10 cellular contexts compared by ENCODE assay signal in the genomic region with DNA sequence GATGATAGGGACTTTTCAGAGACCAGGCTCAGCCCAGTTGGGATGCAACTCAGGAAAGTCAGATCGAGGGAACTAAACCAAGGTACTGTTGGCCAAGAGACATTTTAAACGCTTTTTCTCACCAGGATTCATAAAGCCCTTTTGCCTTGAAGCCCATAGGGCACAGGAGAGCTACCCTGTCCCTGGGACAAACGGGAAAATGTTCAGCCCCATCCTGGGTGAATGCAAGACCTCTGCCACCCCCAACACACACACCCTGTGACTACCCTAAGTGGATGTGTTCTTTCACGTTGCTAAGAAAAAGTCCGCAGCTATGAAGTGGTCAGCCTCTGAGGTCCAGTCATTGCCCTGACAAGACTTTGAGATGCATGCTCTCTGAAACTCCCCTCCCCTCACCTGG. TPM values are rescaled to one million over a fixed set of nuclear protein-coding genes. Genes with fewer than 3 reads are reported as not detected.
A peak's percentile ranks its signal among the peaks of the same experiment; 100 is the strongest.
DNase-seq lines count a peak whose midpoint lies in the region; ATAC-seq and TF ChIP-seq lines count a peak whose summit lies in the region.
"Had no signal": no experiment of that assay in that cellular context is flagged by ENCODE, and none has a peak within 500 bp of the region (broad histone marks: within the 10 kb centered on the region; RNA-seq: fewer than 3 reads in every experiment).

No MANE protein-coding gene starts in this region.

- TF ChIP-seq CTCF in CD14-positive monocyte (IDR thresholded peaks at IDR 0.05) (no peak), Panc1 (IDR thresholded peaks at IDR 0.05) (no peak), progenitor cell of endocrine pancreas (IDR thresholded peaks at IDR 0.05; ENCODE audit: unreplicated experiment) (no peak)

- intact Hi-C loops in CD14-positive monocyte (cut with micrococcal nuclease) (no loop called here), Panc1 (cut with micrococcal nuclease; ENCODE audit: unreplicated experiment) (no loop called here)

- H3K36me3 ChIP-seq in Panc1 (ENCODE audit: control insufficient read depth, insufficient read depth, low read length) (no peaks in the 10 kb centered on the region), esophagus (ENCODE audit: control insufficient read depth in 2 of 2, insufficient read depth in 2 of 2, low read length in 1 of 2) (no peaks in the 10 kb centered on the region)
- H3K36me3 ChIP-seq: brain microvascular endothelial cell had no signal

- no peak for ATAC-seq in Panc1

- H3K4me1 ChIP-seq in Panc1 (ENCODE audit: control insufficient read depth, insufficient read depth, low read length), result peaks cover 7% of the 10 kb centered on the region; the same call in 1 of the 2 replicates
- H3K4me1 ChIP-seq in esophagus (ENCODE audit: control insufficient read depth in 2 of 2, insufficient read depth in 2 of 2, low read length in 1 of 2), result peaks cover 8 to 25% of the 10 kb centered on the region in 2 donors

- H3K4me3 ChIP-seq in Panc1 (ENCODE audit: low read depth in 2 of 2, low read length in 2 of 2) (peak overlapping the region in 1 of 2 experiments; percentile 55; a peak in 2 of 4 replicates), esophagus (ENCODE audit: low read depth in 1 of 2, low read length in 2 of 2) (no peak overlapping the region)

- WGBS in esophagus, 2 donors, result 66 to 75% methylated on average over 5 of the region's 5 CpGs

- H3K4me1 Mint-ChIP-seq in CD14-positive monocyte (peaks cover 73% of the 10 kb centered on the region), progenitor cell of endocrine pancreas (ENCODE audit: low read depth) (peaks cover 9% of the 10 kb centered on the region)

- in situ Hi-C loops in Panc1 (cut with HindIII; ENCODE audit: low pct_unique_long_range_greater_than_20kb, low sequenced_read_pairs), result no loop called here

- peak overlapping the region; percentile 99 to 100 (median 99) for H3K27ac Mint-ChIP-seq in CD14-positive monocyte
- no peak overlapping the region for H3K27ac Mint-ChIP-seq in progenitor cell of endocrine pancreas

- POLR2A ChIA-PET in Panc1 (lab: Charles Lee), result interaction anchor here (0.9 kb wide), 1 partner anchor 23 kb away, joined by 3 read pairs; no protein-coding TSS in a partner anchor

- no peak for DNase-seq in CD14-positive monocyte (ENCODE audit: low spot score)
- DNase-seq in Panc1 (ENCODE audit: low read depth, low spot score), result no peak
- DNase-seq in progenitor cell of endocrine pancreas (ENCODE audit: low spot score, unreplicated experiment), result no peak
- DNase-seq in NCI-H2227 (lab: John Stamatoyannopoulos, UW; ENCODE audit: unreplicated experiment), result no peak
- no peak for DNase-seq in mucosa of gallbladder (ENCODE audit: low spot score)
- no peak for DNase-seq in cerebellar nuclear complex (lab: John Stamatoyannopoulos, UW)
- DNase-seq in 8988T, result no peak
- DNase-seq: GOT3 had no signal

- CTCF ChIA-PET in Panc1 (lab: Charles Lee), result no interaction called here

- H3K9me3 Mint-ChIP-seq in CD14-positive monocyte (peaks cover 0 to 3% (median 0%) of the 10 kb centered on the region in 7 donors), progenitor cell of endocrine pancreas (ENCODE audit: low read depth) (no peaks in the 10 kb centered on the region)

- H3K27me3 ChIP-seq in Panc1 (ENCODE audit: control insufficient read depth, insufficient read depth, low read length) (no peaks in the 10 kb centered on the region), esophagus (ENCODE audit: control insufficient read depth in 1 of 2, insufficient read depth in 2 of 2, low read length in 2 of 2) (no peaks in the 10 kb centered on the region)
- H3K27me3 ChIP-seq: brain microvascular endothelial cell had no signal

- H3K4me3 Mint-ChIP-seq in CD14-positive monocyte (peak overlapping the region; percentile 77 to 94), progenitor cell of endocrine pancreas (ENCODE audit: low read depth) (peak overlapping the region; percentile 72)

- H3K27ac ChIP-seq in Panc1 (ENCODE audit: low read length) (peak overlapping the region; percentile 57; the same call in 1 of the 2 replicates), esophagus (ENCODE audit: low read depth in 2 of 2, low read length in 1 of 2) (peak overlapping the region; percentile 84 to 95)
- H3K27ac ChIP-seq: brain microvascular endothelial cell had no signal

- peaks cover 35 to 37% of the 10 kb centered on the region in 2 donors for H3K36me3 Mint-ChIP-seq in CD14-positive monocyte
- no peaks in the 10 kb centered on the region for H3K36me3 Mint-ChIP-seq in progenitor cell of endocrine pancreas (ENCODE audit: insufficient read depth)

- H3K9me3 ChIP-seq in Panc1 (ENCODE audit: control insufficient read depth, insufficient read depth, low read depth, low read length), result no peaks in the 10 kb centered on the region
- no peaks in the 10 kb centered on the region for H3K9me3 ChIP-seq in esophagus (ENCODE audit: control insufficient read depth in 2 of 2, insufficient read depth in 1 of 2, low read depth in 1 of 2, low read length in 1 of 2)

- BruUV-seq in Panc1 (replicated peaks; lab: Mats Ljungman, UMichigan), result no TSS peak

- H3K27me3 Mint-ChIP-seq in CD14-positive monocyte (ENCODE audit: low read depth in 3 of 3) (peaks cover 0 to 3% (median 0%) of the 10 kb centered on the region in 3 donors), progenitor cell of endocrine pancreas (peaks cover 15% of the 10 kb centered on the region)

RNA-seq across cellular contexts. Expression of gene ITPKB, which starts 58.4 kb away (rescaled TPM):
- polyA plus RNA-seq in CD14-positive monocyte (10 to 100 TPM in 1 of 2 donors, 1 to 10 TPM in 1; 7.3 to 10.2 TPM), esophagus (1 to 10 TPM; 6.5 to 8.1 TPM)
- total RNA-seq in Panc1 (2021; ENCODE audit: unreplicated experiment) (10.9 TPM), progenitor cell of endocrine pancreas (9.3 and 9.8 TPM in 2 replicates), mucosa of gallbladder (30.6 TPM)
- 7.9 TPM for polyA plus RNA-seq in Panc1 (2012; ENCODE audit: insufficient read length)
